Comparison of ENCODE assay signal across 11 cellular contexts in genomic region chr6:27812805-27813626, GRCh38.
DNase-seq lines count a peak whose midpoint lies in the region; ATAC-seq and TF ChIP-seq lines count a peak whose summit lies in the region.
"Had no signal": no experiment of that assay in that cellular context is flagged by ENCODE, and none has a peak within 500 bp of the region (broad histone marks: within the 10 kb centered on the region; RNA-seq: fewer than 3 reads in every experiment).

No MANE protein-coding gene starts in this region.

- no peaks in the 10 kb centered on the region for H3K36me3 Mint-ChIP-seq in endothelial cell (ENCODE audit: low read depth, unreplicated experiment)

- H3K27me3 ChIP-seq in BLaER1 (no peaks in the 10 kb centered on the region), PC-9 (ENCODE audit: insufficient read depth, low read depth) (no peaks in the 10 kb centered on the region)

- H3K4me1 ChIP-seq in BLaER1 (peaks cover 53% of the 10 kb centered on the region), PC-9 (replicated peaks; ENCODE audit: insufficient read depth) (peaks cover 38% of the 10 kb centered on the region)

- TF ChIP-seq CTCF in GM12865 (IDR thresholded peaks at IDR 0.05; ENCODE audit: insufficient read depth, low read depth, low read length, missing control alignments), result no peak
- no peak for TF ChIP-seq CTCF in PC-9 (conservative IDR thresholded peaks at IDR 0.05)
- no peak for TF ChIP-seq CTCF in endothelial cell (IDR thresholded peaks at IDR 0.05; ENCODE audit: unreplicated experiment)
- no peak for TF ChIP-seq CTCF in GM20000 (IDR thresholded peaks at IDR 0.05; ENCODE audit: extremely low read depth, missing control alignments)

- H3K4me1 Mint-ChIP-seq in endothelial cell (ENCODE audit: unreplicated experiment), result peaks cover 18% of the 10 kb centered on the region

- H3K9me3 Mint-ChIP-seq in endothelial cell (ENCODE audit: unreplicated experiment), result no peaks in the 10 kb centered on the region

- H3K79me2 ChIP-seq in PC-9 (ENCODE audit: low read depth), result peaks cover 9% of the 10 kb centered on the region; the same call in 1 of the 2 replicates

- H3K27ac ChIP-seq in BLaER1 (peak overlapping the region; percentile 89), PC-9 (peak overlapping the region; percentile 48)

- intact Hi-C loops in PC-9 (cut with micrococcal nuclease; ENCODE audit: unreplicated experiment), result loop anchor here (10.0 kb wide), 1 partner anchor 272 kb away; the partner anchor contains the start of gene ZNF165

- no peak overlapping the region for H3K4me3 Mint-ChIP-seq in endothelial cell (ENCODE audit: unreplicated experiment)

- no peaks in the 10 kb centered on the region for H3K36me3 ChIP-seq in BLaER1
- H3K36me3 ChIP-seq in PC-9 (ENCODE audit: low read depth), result no peaks in the 10 kb centered on the region

- POLR2A ChIA-PET in PC-9 (lab: Charles Lee; ENCODE audit: unreplicated experiment), result interaction anchor here (0.5 to 0.7 kb wide), 2 partner anchors 570 to 640 kb away, joined by 7 to 9 read pairs; no protein-coding TSS in a partner anchor

- BruUV-seq in PC-9 (replicated peaks; lab: Mats Ljungman, UMichigan), result no TSS peak

- peaks cover 29% of the 10 kb centered on the region; the same call in 1 of the 2 replicates for H3F3A ChIP-seq in PC-9 (ENCODE audit: insufficient read depth, low read depth)

- CTCF ChIA-PET in PC-9 (lab: Charles Lee), result no interaction called here

- no peaks in the 10 kb centered on the region for H3K9me2 ChIP-seq in PC-9 (ENCODE audit: insufficient read depth)

- peak overlapping the region; percentile 68; the same call in 1 of the 2 replicates for H3K4me3 ChIP-seq in BLaER1
- peak overlapping the region; percentile 55 for H3K4me3 ChIP-seq in GM12865 (ENCODE audit: low read depth, low read length)
- peak overlapping the region; percentile 61; the same call in 1 of the 2 replicates for H3K4me3 ChIP-seq in PC-9

- H3K9me3 ChIP-seq in BLaER1 (no peaks in the 10 kb centered on the region), PC-9 (ENCODE audit: insufficient read depth, low read depth) (no peaks in the 10 kb centered on the region; the same call in 1 of the 2 replicates)

- peaks cover 5% of the 10 kb centered on the region for H3K27me3 Mint-ChIP-seq in endothelial cell (ENCODE audit: unreplicated experiment)

- no peak for ATAC-seq in HG03457 (IDR thresholded peaks at IDR 0.05; ENCODE audit: unreplicated experiment)

- H3K4me2 ChIP-seq in BLaER1 (peak overlapping the region; percentile 84), PC-9 (peak overlapping the region; percentile 87)

- peak overlapping the region; percentile 96 for H3K9ac ChIP-seq in BLaER1

- H3K27ac Mint-ChIP-seq in endothelial cell (ENCODE audit: unreplicated experiment), result peak overlapping the region; percentile 14

- peak; percentile 57 for DNase-seq in GM12865 (ENCODE audit: low read depth)
- DNase-seq in PC-9, result no peak
- no peak for DNase-seq in endothelial cell (ENCODE audit: low spot score)
- no peak for DNase-seq in NCI-H748 (lab: John Stamatoyannopoulos, UW; ENCODE audit: unreplicated experiment)
- no peak for DNase-seq in cerebellar cortex (ENCODE audit: low spot score)
- DNase-seq in GM20000 (ENCODE audit: low spot score), result no peak
- DNase-seq: activated CD8-positive, alpha-beta memory T cell treated with anti-CD3 and anti-CD28 coated beads, Interleukin-2, amount 50 U/mL, for 4 hours; midbrain; NCI-H1092 had no signal

- H2AFZ ChIP-seq in PC-9, result no peak overlapping the region

- H4K20me1 ChIP-seq in BLaER1, result 0 out of 2 replicates have a peak, but pooled peaks cover 4% of the 10 kb centered on the region
- H4K20me1 ChIP-seq in PC-9 (ENCODE audit: insufficient read depth), result no peaks in the 10 kb centered on the region
